ENCODE assay signal across 8 cellular contexts in genomic region chr10:102752934-102753664, GRCh38. TPM values are rescaled to one million over a fixed set of nuclear protein-coding genes. Genes with fewer than 3 reads are reported as not detected.
DNase-seq lines count a peak whose midpoint lies in the region; ATAC-seq and TF ChIP-seq lines count a peak whose summit lies in the region.

No MANE protein-coding gene starts in this region.

- H3K27ac Mint-ChIP-seq in mesothelial cell of epicardium, result peak overlapping the region; percentile 82

- DNase-seq in OCI-M1 (lab: John Stamatoyannopoulos, UW), result peak; percentile 74
- DNase-seq in dermis microvascular lymphatic vessel endothelial cell (ENCODE audit: low read depth in 2 of 2), result peak; percentile 69 to 81
- no peak for DNase-seq in mesothelial cell of epicardium (ENCODE audit: low spot score in 2 of 2, unreplicated experiment in 2 of 2)
- no peak for DNase-seq in putamen (ENCODE audit: low spot score)
- no peak for DNase-seq in stimulated activated CD4-positive, alpha-beta T cell treated with anti-CD3 and anti-CD28 coated beads, Interleukin-4, amount 100 ng/mL, for 4 hours

- H3K27me3 Mint-ChIP-seq in mesothelial cell of epicardium (ENCODE audit: low read depth), result no peaks in the 10 kb centered on the region

- no peaks in the 10 kb centered on the region for H3K27me3 ChIP-seq in ACC112 (ENCODE audit: insufficient read depth, low read length)

- H3K9me3 Mint-ChIP-seq in mesothelial cell of epicardium, result no peaks in the 10 kb centered on the region

- peaks cover 25% of the 10 kb centered on the region for H3K4me1 ChIP-seq in ACC112 (ENCODE audit: control insufficient read depth, insufficient read depth, low read length, unreplicated experiment)

- peak overlapping the region; percentile 46 for H3K4me3 ChIP-seq in ACC112 (ENCODE audit: low read depth, low read length)

- H3K36me3 Mint-ChIP-seq in mesothelial cell of epicardium, result peaks cover 7% of the 10 kb centered on the region

- H3K36me3 ChIP-seq in ACC112 (ENCODE audit: insufficient read depth, low read length), result no peaks in the 10 kb centered on the region

- peak overlapping the region; percentile 40 for H2AFZ ChIP-seq in ACC112 (ENCODE audit: low read length, unreplicated experiment)

- peak overlapping the region; percentile 90 for H3K27ac ChIP-seq in ACC112 (ENCODE audit: low read depth, low read length)

- no peak overlapping the region for H3K4me3 Mint-ChIP-seq in mesothelial cell of epicardium

- no peak for ATAC-seq in GM18520 (IDR thresholded peaks at IDR 0.05; ENCODE audit: unreplicated experiment)

- TF ChIP-seq CTCF in GM12872 (IDR thresholded peaks at IDR 0.05; ENCODE audit: insufficient read depth, low read depth, low read length) (peak; percentile 62), mesothelial cell of epicardium (IDR thresholded peaks at IDR 0.05; ENCODE audit: unreplicated experiment) (peak; percentile 39)

- peaks cover 26% of the 10 kb centered on the region for H3K4me1 Mint-ChIP-seq in mesothelial cell of epicardium

- peaks cover 54% of the 10 kb centered on the region for H3K79me2 ChIP-seq in ACC112 (ENCODE audit: control insufficient read depth, insufficient read depth, low read length, unreplicated experiment)

RNA-seq across cellular contexts. Expression of gene WBP1L, which starts 9.4 kb away (rescaled TPM):
- 35.8 and 81.3 TPM in 2 replicates for total RNA-seq in dermis microvascular lymphatic vessel endothelial cell
- total RNA-seq in mesothelial cell of epicardium, result 56.3 to 56.7 TPM (median 56.3 TPM) in 3 replicates

RNA-seq across cellular contexts. Expression of gene SFXN2, which starts 38.7 kb away (rescaled TPM):
- 6.8 and 6.9 TPM in 2 replicates for total RNA-seq in dermis microvascular lymphatic vessel endothelial cell
- total RNA-seq in mesothelial cell of epicardium, result 33.3 to 36.8 TPM (median 34.9 TPM) in 3 replicates

RNA-seq across cellular contexts. Expression of gene ARL3, which starts 38.9 kb away (rescaled TPM):
- total RNA-seq in dermis microvascular lymphatic vessel endothelial cell (3.2 and 4.4 TPM in 2 replicates), mesothelial cell of epicardium (13.0 to 13.9 TPM (median 13.7 TPM) in 3 replicates)

Comparison
In these comparisons a context has a peak if more than half of its experiments do, and no peak if none do; other contexts are left out.
1. DNase-seq: peak in OCI-M1 (single experiment) and dermis microvascular lymphatic vessel endothelial cell (2 of 2); none in mesothelial cell of epicardium (0 of 2), putamen (single experiment) and stimulated activated CD4-positive, alpha-beta T cell treated with anti-CD3 and anti-CD28 coated beads, Interleukin-4, amount 100 ng/mL, for 4 hours (0 of 2).